In the genomic region with DNA sequence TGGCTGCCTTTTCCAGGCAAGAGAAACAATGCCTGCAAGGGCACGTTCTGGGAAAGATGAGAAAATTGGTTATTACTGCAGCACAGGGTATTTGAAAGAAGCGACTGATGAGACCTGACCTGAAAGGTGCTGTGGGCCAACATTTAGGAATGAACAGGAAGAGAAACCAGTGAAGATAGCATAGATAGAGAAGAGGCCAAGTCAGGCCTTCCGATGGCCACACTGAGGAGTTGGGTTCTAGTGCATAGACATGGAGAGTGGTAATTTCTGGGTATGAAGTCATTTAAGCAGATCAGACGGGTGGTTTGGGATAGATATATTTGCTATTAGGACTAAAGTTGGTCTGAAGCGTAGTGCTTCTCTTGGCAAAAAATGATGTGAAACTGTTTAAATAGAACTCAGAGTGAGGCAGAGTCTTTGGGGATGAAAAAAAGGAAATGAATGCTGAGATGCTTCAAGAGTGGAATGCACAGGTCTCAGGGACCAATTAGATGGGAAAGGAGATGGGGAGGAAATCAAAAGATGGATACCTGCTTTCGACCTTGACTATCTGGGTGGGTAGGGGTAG, we compare ENCODE assay signal across 22 cellular contexts. TPM values are rescaled to one million over a fixed set of nuclear protein-coding genes. Genes with fewer than 3 reads are reported as not detected.
DNase-seq lines count a peak whose midpoint lies in the region; ATAC-seq, FAIRE-seq and TF ChIP-seq lines count a peak whose summit lies in the region.
"Had no signal": no experiment of that assay in that cellular context is flagged by ENCODE, and none has a peak within 500 bp of the region (broad histone marks: within the 10 kb centered on the region; RNA-seq: fewer than 3 reads in every experiment).

No MANE protein-coding gene starts in this region.

- no peak for ATAC-seq in left cardiac atrium
- no peak for ATAC-seq in GM12878
- ATAC-seq: A549 had no signal

- H3K36me3 ChIP-seq in left ventricle myocardium inferior: no peaks in the 10 kb centered on the region
- no peaks in the 10 kb centered on the region for H3K36me3 ChIP-seq in GM12878 (ENCODE audit: control insufficient read depth in 2 of 2, insufficient read depth in 2 of 2, low read length in 1 of 2)
- H3K36me3 ChIP-seq in neutrophil: no peaks in the 10 kb centered on the region

- H3K4me3 ChIP-seq in left ventricle myocardium inferior: no peak overlapping the region
- H3K4me3 ChIP-seq in GM12878: no peak overlapping the region
- H3K4me3 ChIP-seq in neutrophil (ENCODE audit: low read depth in 1 of 2, low read length in 1 of 2): peak overlapping the region in 1 of 2 experiments; percentile 52
- H3K4me3 ChIP-seq: A549 had no signal

- no peaks in the 10 kb centered on the region for H3K79me2 ChIP-seq in GM12878 (ENCODE audit: control insufficient read depth, insufficient read depth, low read length)

- CTCF ChIA-PET in GM12878 (lab: Yijun Ruan, JAX): no interaction called here

- H2AFZ ChIP-seq in GM12878 (ENCODE audit: control insufficient read depth, low read depth, low read length): no peak overlapping the region

- FAIRE-seq in GM12878 (lab: Jason Lieb, UNC): peak; percentile 49
- FAIRE-seq: A549, GM12891 had no signal

- TF ChIP-seq EP300 in GM12878 (IDR thresholded peaks at IDR 0.05; ENCODE audit: borderline replicate concordance in 1 of 2, control insufficient read depth in 1 of 2, low read depth in 2 of 2, low read length in 2 of 2): no peak

- H3K4me1 ChIP-seq in left ventricle myocardium inferior (peaks cover 68% of the 10 kb centered on the region), GM12878 (ENCODE audit: control insufficient read depth, insufficient read depth, low read length) (peaks cover 23% of the 10 kb centered on the region), neutrophil (ENCODE audit: control insufficient read depth in 1 of 2, insufficient read depth in 1 of 2, low read depth in 1 of 2, low read length in 1 of 2) (peaks cover 90 to 96% of the 10 kb centered on the region in 2 experiments)

- DNase-seq in left ventricle myocardium inferior (no peak), left cardiac atrium (no peak), GM12878 (ENCODE audit: low read depth, low spot score) (no peak), NCI-H82 (lab: John Stamatoyannopoulos, UW) (no peak), HCEC 1CT (no peak), T-helper 9 cell (no peak)
- DNase-seq: CD4-positive, alpha-beta memory T cell; DMS79; H9; IMR-90; Kasumi-1; NCI-H146; NCI-H345; NCI-H526 treated with DMSO at 0.1 percent for 48 hours; RPMI8226 had no signal

- BruUV-seq in GM12878 (replicated peaks; lab: Mats Ljungman, UMichigan): no TSS peak

- 23% methylated on average over 6 of the region's 6 CpGs for WGBS in GM12878 (ENCODE audit: insufficient coverage, insufficient replicate concordance, low lambda C conversion rate, missing lambda C conversion rate)

- POLR2A ChIA-PET in GM12878 (lab: Charles Lee): no interaction called here

- H3K27ac ChIP-seq in left ventricle myocardium inferior (replicated peaks) (peak overlapping the region; percentile 86), GM12878 (ENCODE audit: control insufficient read depth, insufficient read depth) (no peak overlapping the region), neutrophil (peak overlapping the region; percentile 97)
- H3K27ac ChIP-seq: A549 had no signal

- H3K9ac ChIP-seq in GM12878 (ENCODE audit: control insufficient read depth, insufficient read depth, low read length): no peak overlapping the region

- no peaks in the 10 kb centered on the region for H3K27me3 ChIP-seq in left ventricle myocardium inferior (ENCODE audit: low read depth)
- H3K27me3 ChIP-seq in GM12878 (replicated peaks in 1 of 2; ENCODE audit: control insufficient read depth in 2 of 2, insufficient read depth in 2 of 2, low read length in 1 of 2): no peaks in the 10 kb centered on the region; a peak in 1 of 4 replicates
- no peaks in the 10 kb centered on the region for H3K27me3 ChIP-seq in neutrophil

- SMC1A ChIA-PET in GM12878 (lab: Charles Lee; ENCODE audit: uncharacterized antibody, unreplicated experiment): no interaction called here

- no peak for TF ChIP-seq POLR2A in GM12878 (IDR thresholded peaks at IDR 0.05; ENCODE audit: low read depth, low read length)

- no peak overlapping the region; the same call in 1 of the 2 replicates for H3K4me2 ChIP-seq in GM12878 (ENCODE audit: control insufficient read depth, insufficient read depth)
- H3K4me2 ChIP-seq: A549 had no signal

- RAD21 ChIA-PET in GM12878 (lab: Charles Lee; ENCODE audit: unreplicated experiment): no interaction called here

- intact Hi-C loops in left ventricle myocardium inferior (cut with micrococcal nuclease) (no loop called here), left cardiac atrium (cut with DNase I) (no loop called here), GM12878 (cut with micrococcal nuclease; ENCODE audit: unreplicated experiment) (loop anchor here (5.0 kb wide), 1 partner anchor 42 kb away; no protein-coding TSS in a partner anchor)

- H3K9me3 ChIP-seq in left ventricle myocardium inferior (replicated peaks) (no peaks in the 10 kb centered on the region), GM12878 (replicated peaks; ENCODE audit: control insufficient read depth, insufficient read depth, low read length) (no peaks in the 10 kb centered on the region; the same call in 2 of the 3 replicates), neutrophil (no peaks in the 10 kb centered on the region)
- H3K9me3 ChIP-seq: A549 had no signal

- TF ChIP-seq RAD21 in GM12878 (IDR thresholded peaks at IDR 0.05; ENCODE audit: insufficient read depth, low read depth, low read length): no peak

- no peaks in the 10 kb centered on the region for H4K20me1 ChIP-seq in GM12878 (ENCODE audit: control insufficient read depth, insufficient read depth)

- in situ Hi-C loops in GM12878 (cut with MboI): no loop called here

- TF ChIP-seq CTCF in left ventricle myocardium inferior (IDR thresholded peaks at IDR 0.05; ENCODE audit: borderline replicate concordance) (no peak), GM12878 (IDR thresholded peaks at IDR 0.05 in 2 of 3, conservative IDR thresholded peaks at IDR 0.05 in 1 of 3; ENCODE audit: control insufficient read depth in 2 of 3, extremely low read depth in 1 of 3, insufficient read depth in 1 of 3, low read depth in 3 of 3, low read length in 3 of 3) (no peak), neutrophil (IDR thresholded peaks at IDR 0.05) (no peak)

RNA-seq across cellular contexts. Expression of gene CCL2, which starts 11.3 kb away (rescaled TPM):
- total RNA-seq in left ventricle myocardium inferior (24.3 TPM), left cardiac atrium (100 to 1,000 TPM in 1 of 2 donors, 10 to 100 TPM in 1; 36.8 to 268 TPM), GM12878 (2014; rRNA removed) (not detected in 2 replicates), GM12878 (2014; rRNA removed; fragmentation: Illumina TruSeq; extraction: Trizol) (not detected in 2 replicates), GM12878 (2021) (not detected in 2 replicates)
- not detected in 2 replicates for total RNA-seq in GM12878 (2013; cell fraction: nucleolus; rRNA removed)
- not detected for polyA plus RNA-seq in GM12878 (2011; ENCODE audit: low read depth)
- polyA plus RNA-seq in GM12878 (2011; rRNA removed) (0.13 and 0.16 TPM in 2 replicates), GM12878 (2014; fragmentation: Illumina TruSeq; extraction: Trizol) (not detected in 2 replicates), GM12878 (2014; fragmentation: Nextera tagmentation; extraction: Ambion mirVana) (not detected), GM12878 (2014; rRNA removed) (not detected in 2 replicates), GM12878 (2016; fragmentation: Nextera tagmentation; extraction: Ambion mirVana) (under 1 TPM in 1 of 2 experiments, not detected in 1; 0.18 TPM)
- polyA plus RNA-seq in GM12878 (2011; cell fraction: cytosol; rRNA removed): not detected in 2 replicates
- not detected in 2 replicates for polyA plus RNA-seq in GM12878 (2011; cell fraction: nucleus; rRNA removed)
- polyA plus RNA-seq in GM12878 (2012): not detected in 2 replicates
- polyA minus RNA-seq in GM12878 (2011; rRNA and poly(A)+ RNA removed): not detected in 2 replicates
- polyA minus RNA-seq in GM12878 (2011; cell fraction: cytosol; rRNA and poly(A)+ RNA removed): not detected in 2 replicates
- not detected in 2 replicates for polyA minus RNA-seq in GM12878 (2011; cell fraction: nucleus; rRNA and poly(A)+ RNA removed)
- total RNA-seq: G401, HT-29, OCI-LY7, SK-MEL-5 had no signal
- polyA plus RNA-seq: CD4-positive, alpha-beta memory T cell had no signal

RNA-seq across cellular contexts. Expression of gene CCL7, which starts 26.2 kb away (rescaled TPM):
- total RNA-seq in left ventricle myocardium inferior (not detected), left cardiac atrium (not detected), GM12878 (2014; rRNA removed) (not detected in 2 replicates), GM12878 (2014; rRNA removed; fragmentation: Illumina TruSeq; extraction: Trizol) (not detected in 2 replicates), GM12878 (2021) (not detected in 2 replicates)
- total RNA-seq in GM12878 (2013; cell fraction: nucleolus; rRNA removed): not detected in 2 replicates
- polyA plus RNA-seq in GM12878 (2011; ENCODE audit: low read depth): not detected
- polyA plus RNA-seq in GM12878 (2011; rRNA removed) (not detected in 2 replicates), GM12878 (2014; fragmentation: Illumina TruSeq; extraction: Trizol) (not detected in 2 replicates), GM12878 (2014; fragmentation: Nextera tagmentation; extraction: Ambion mirVana) (not detected), GM12878 (2014; rRNA removed) (not detected in 2 replicates), GM12878 (2016; fragmentation: Nextera tagmentation; extraction: Ambion mirVana) (not detected)
- polyA plus RNA-seq in GM12878 (2011; cell fraction: cytosol; rRNA removed): not detected in 2 replicates
- polyA plus RNA-seq in GM12878 (2011; cell fraction: nucleus; rRNA removed): not detected in 2 replicates
- not detected in 2 replicates for polyA plus RNA-seq in GM12878 (2012)
- polyA minus RNA-seq in GM12878 (2011; rRNA and poly(A)+ RNA removed): not detected in 2 replicates
- not detected in 2 replicates for polyA minus RNA-seq in GM12878 (2011; cell fraction: cytosol; rRNA and poly(A)+ RNA removed)
- not detected in 2 replicates for polyA minus RNA-seq in GM12878 (2011; cell fraction: nucleus; rRNA and poly(A)+ RNA removed)
- total RNA-seq: CD4-positive, alpha-beta memory T cell; G401; H9; HT-29; OCI-LY7; SK-MEL-5 had no signal
- polyA plus RNA-seq: CD4-positive, alpha-beta memory T cell had no signal

RNA-seq across cellular contexts. Expression of gene CCL11, which starts 41.7 kb away (rescaled TPM):
- total RNA-seq in left ventricle myocardium inferior: 3.8 TPM
- 1 to 10 TPM; 1.7 to 5.4 TPM for total RNA-seq in left cardiac atrium
- total RNA-seq in GM12878 (2013; cell fraction: nucleolus; rRNA removed): not detected in 2 replicates
- not detected in 2 replicates for total RNA-seq in GM12878 (2014; rRNA removed)
- total RNA-seq in GM12878 (2014; rRNA removed; fragmentation: Illumina TruSeq; extraction: Trizol): not detected in 2 replicates
- not detected in 2 replicates for total RNA-seq in GM12878 (2021)
- not detected for polyA plus RNA-seq in GM12878 (2011; ENCODE audit: low read depth)
- not detected in 2 replicates for polyA plus RNA-seq in GM12878 (2011; rRNA removed)
- not detected in 2 replicates for polyA plus RNA-seq in GM12878 (2011; cell fraction: cytosol; rRNA removed)
- polyA plus RNA-seq in GM12878 (2011; cell fraction: nucleus; rRNA removed): not detected in 2 replicates
- polyA plus RNA-seq in GM12878 (2012): not detected in 2 replicates
- polyA plus RNA-seq in GM12878 (2014; fragmentation: Illumina TruSeq; extraction: Trizol): not detected in 2 replicates
- polyA plus RNA-seq in GM12878 (2014; fragmentation: Nextera tagmentation; extraction: Ambion mirVana): not detected
- not detected in 2 replicates for polyA plus RNA-seq in GM12878 (2014; rRNA removed)
- not detected for polyA plus RNA-seq in GM12878 (2016; fragmentation: Nextera tagmentation; extraction: Ambion mirVana)
- polyA minus RNA-seq in GM12878 (2011; rRNA and poly(A)+ RNA removed): not detected in 2 replicates
- not detected in 2 replicates for polyA minus RNA-seq in GM12878 (2011; cell fraction: cytosol; rRNA and poly(A)+ RNA removed)
- not detected in 2 replicates for polyA minus RNA-seq in GM12878 (2011; cell fraction: nucleus; rRNA and poly(A)+ RNA removed)
- total RNA-seq: CD4-positive, alpha-beta memory T cell; G401; H9; HT-29; IMR-90; OCI-LY7; SK-MEL-5 had no signal
- polyA plus RNA-seq: A549; CD4-positive, alpha-beta memory T cell; IMR-90 had no signal

Comparison
In these comparisons a context has a peak if more than half of its experiments do, and no peak if none do; other contexts are left out.
1. RNA of gene CCL2, which starts 11.3 kb away (total RNA-seq): 36.8 to 268 TPM in left cardiac atrium and 24.3 TPM in left ventricle myocardium inferior (single experiment); not detected in GM12878; every median in the first group is over 10 times any median in the second.